ENCODE assay signal across 8 cellular contexts in the genomic region with DNA sequence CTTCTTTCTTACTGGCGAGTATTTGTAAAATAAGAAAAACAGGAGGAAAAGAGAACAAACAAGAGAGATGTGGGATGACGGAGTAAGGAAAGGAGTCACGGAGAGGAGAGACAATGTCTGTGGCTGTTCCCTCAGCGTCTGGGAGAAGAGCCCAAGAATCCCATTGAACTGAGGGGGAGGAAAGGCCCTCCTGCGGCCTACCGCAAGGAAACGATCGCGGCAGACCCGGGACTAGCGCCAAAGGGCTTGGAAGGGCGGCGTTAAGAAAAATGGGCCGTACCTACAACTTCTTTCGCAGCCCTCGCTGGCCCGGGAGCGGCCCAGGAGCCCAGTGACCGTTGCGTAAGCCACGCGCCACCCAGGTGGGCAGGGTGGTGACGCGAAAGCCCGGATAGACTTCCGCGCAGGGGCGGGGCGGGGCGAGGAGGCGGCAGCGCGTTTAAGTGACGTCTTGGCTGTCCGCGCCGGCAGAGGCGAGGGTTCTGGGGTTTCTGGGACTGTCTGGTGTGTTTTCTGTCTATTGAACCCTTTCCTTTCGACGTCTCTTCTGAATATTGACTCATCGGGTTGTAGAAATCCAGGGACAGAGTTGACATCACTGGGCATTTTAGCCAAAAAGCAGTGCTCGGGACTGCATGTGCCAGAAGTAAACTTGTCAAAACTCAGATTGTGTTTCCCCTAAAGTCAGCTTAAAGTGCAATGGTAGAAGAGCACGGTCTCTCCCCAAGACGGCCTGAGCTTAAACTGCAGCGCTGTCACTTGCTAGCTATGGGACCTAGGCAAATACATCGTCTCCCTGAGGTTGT. TPM values are rescaled to one million over a fixed set of nuclear protein-coding genes. Genes with fewer than 3 reads are reported as not detected.
A peak's percentile ranks its signal among the peaks of the same experiment; 100 is the strongest.
DNase-seq lines count a peak whose midpoint lies in the region; ATAC-seq and TF ChIP-seq lines count a peak whose summit lies in the region.

A gene with protein sequence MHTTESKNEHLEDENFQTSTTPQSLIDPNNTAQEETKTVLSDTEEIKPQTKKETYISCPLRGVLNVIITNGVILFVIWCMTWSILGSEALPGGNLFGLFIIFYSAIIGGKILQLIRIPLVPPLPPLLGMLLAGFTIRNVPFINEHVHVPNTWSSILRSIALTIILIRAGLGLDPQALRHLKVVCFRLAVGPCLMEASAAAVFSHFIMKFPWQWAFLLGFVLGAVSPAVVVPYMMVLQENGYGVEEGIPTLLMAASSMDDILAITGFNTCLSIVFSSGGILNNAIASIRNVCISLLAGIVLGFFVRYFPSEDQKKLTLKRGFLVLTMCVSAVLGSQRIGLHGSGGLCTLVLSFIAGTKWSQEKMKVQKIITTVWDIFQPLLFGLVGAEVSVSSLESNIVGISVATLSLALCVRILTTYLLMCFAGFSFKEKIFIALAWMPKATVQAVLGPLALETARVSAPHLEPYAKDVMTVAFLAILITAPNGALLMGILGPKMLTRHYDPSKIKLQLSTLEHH (minus strand): TSS at position 387 of the 806 bp plus-strand sequence. CDS start 27,994 bp downstream, outside the sequence.

- peak; percentile 99 for ATAC-seq in HG02588 (IDR thresholded peaks at IDR 0.05; ENCODE audit: unreplicated experiment)

- peaks cover 14% of the 10 kb centered on the region for H3K4me1 Mint-ChIP-seq in T-helper 1 cell treated with Interleukin-12 subunit alpha and Interleukin-12 subunit beta and Interleukin-4 antibody, amounts not matched to agents 30 μg/mL and 1 μg/mL, for 36 hours (ENCODE audit: low read depth)

- H3K4me3 ChIP-seq in GM12864 (ENCODE audit: low read depth, low read length) (peak within 1 kb of the TSS; percentile 93), left ventricle myocardium inferior (peak within 1 kb of the TSS; percentile 69), vagina (peak within 1 kb of the TSS; percentile 51 to 55)

- H3K27me3 Mint-ChIP-seq in T-helper 1 cell treated with Interleukin-12 subunit alpha and Interleukin-12 subunit beta and Interleukin-4 antibody, amounts not matched to agents 30 μg/mL and 1 μg/mL, for 36 hours (ENCODE audit: low read depth) = no peaks in the 10 kb centered on the region

- H3K4me1 ChIP-seq in left ventricle myocardium inferior (peaks cover 17% of the 10 kb centered on the region), vagina (peaks cover 10% of the 10 kb centered on the region)

- intact Hi-C loops in left ventricle myocardium inferior (cut with micrococcal nuclease) (no loop called here), vagina (cut with DNase I) (loop anchor here (10.0 kb wide), 1 partner anchor 395 kb away; no protein-coding TSS in a partner anchor)

- H3K27ac Mint-ChIP-seq in T-helper 1 cell treated with Interleukin-12 subunit alpha and Interleukin-12 subunit beta and Interleukin-4 antibody, amounts not matched to agents 30 μg/mL and 1 μg/mL, for 36 hours = peak within 1 kb of the TSS; percentile 96

- peak within 1 kb of the TSS; percentile 93 for H3K4me3 Mint-ChIP-seq in T-helper 1 cell treated with Interleukin-12 subunit alpha and Interleukin-12 subunit beta and Interleukin-4 antibody, amounts not matched to agents 30 μg/mL and 1 μg/mL, for 36 hours

- no peaks in the 10 kb centered on the region for H3K27me3 ChIP-seq in left ventricle myocardium inferior (ENCODE audit: low read depth)
- no peaks in the 10 kb centered on the region for H3K27me3 ChIP-seq in vagina

- TF ChIP-seq CTCF in GM12864 (IDR thresholded peaks at IDR 0.05; ENCODE audit: low read depth, low read length, missing control alignments) (no peak), left ventricle myocardium inferior (IDR thresholded peaks at IDR 0.05; ENCODE audit: borderline replicate concordance) (no peak), vagina (IDR thresholded peaks at IDR 0.05) (no peak)

- H3K9me3 Mint-ChIP-seq in T-helper 1 cell treated with Interleukin-12 subunit alpha and Interleukin-12 subunit beta and Interleukin-4 antibody, amounts not matched to agents 30 μg/mL and 1 μg/mL, for 36 hours = no peaks in the 10 kb centered on the region

- peak; percentile 72 for DNase-seq in GM12864 (ENCODE audit: low read depth)
- DNase-seq in NCI-H1092 (lab: John Stamatoyannopoulos, UW) = peak; percentile 65
- DNase-seq in amygdala (lab: John Stamatoyannopoulos, UW) = peak; percentile 10 to 92 (median 78)
- DNase-seq in left ventricle myocardium inferior = peak; percentile 95
- DNase-seq in pulmonary artery endothelial cell (ENCODE audit: low read depth, low spot score) = peak; percentile 89
- peak in 1 of 2 donors; percentile 96 for DNase-seq in vagina (ENCODE audit: extremely low spot score in 2 of 2)

- TF ChIP-seq POLR2A in vagina (IDR thresholded peaks at IDR 0.05) = peak in 1 of 2 donors; percentile 70

- H3K27ac ChIP-seq in left ventricle myocardium inferior (replicated peaks) (peak within 1 kb of the TSS; percentile 87), vagina (peak within 1 kb of the TSS; percentile 93)

- H3K36me3 ChIP-seq in left ventricle myocardium inferior = no peaks in the 10 kb centered on the region
- H3K36me3 ChIP-seq in vagina = no peaks in the 10 kb centered on the region

- peaks cover 9% of the 10 kb centered on the region for H3K36me3 Mint-ChIP-seq in T-helper 1 cell treated with Interleukin-12 subunit alpha and Interleukin-12 subunit beta and Interleukin-4 antibody, amounts not matched to agents 30 μg/mL and 1 μg/mL, for 36 hours (ENCODE audit: low read depth)

- H3K9me3 ChIP-seq in left ventricle myocardium inferior (replicated peaks) (no peaks in the 10 kb centered on the region), vagina (no peaks in the 10 kb centered on the region)

RNA-seq across cellular contexts. Expression of the gene that starts here (rescaled TPM):
- total RNA-seq in left ventricle myocardium inferior (0.55 TPM), pulmonary artery endothelial cell (0.59 and 0.67 TPM in 2 replicates), vagina (not detected)

Comparison
In these comparisons a context has a peak if more than half of its experiments do, and no peak if none do; other contexts are left out.
1. Peak in DNase-seq, H3K4me3 ChIP-seq and H3K27ac ChIP-seq in left ventricle myocardium inferior; RNA of the gene not detected or under 1 TPM.
2. Peak in DNase-seq in pulmonary artery endothelial cell; RNA of the gene not detected or under 1 TPM.